2 cellular contexts compared by ENCODE assay signal in the genomic region with DNA sequence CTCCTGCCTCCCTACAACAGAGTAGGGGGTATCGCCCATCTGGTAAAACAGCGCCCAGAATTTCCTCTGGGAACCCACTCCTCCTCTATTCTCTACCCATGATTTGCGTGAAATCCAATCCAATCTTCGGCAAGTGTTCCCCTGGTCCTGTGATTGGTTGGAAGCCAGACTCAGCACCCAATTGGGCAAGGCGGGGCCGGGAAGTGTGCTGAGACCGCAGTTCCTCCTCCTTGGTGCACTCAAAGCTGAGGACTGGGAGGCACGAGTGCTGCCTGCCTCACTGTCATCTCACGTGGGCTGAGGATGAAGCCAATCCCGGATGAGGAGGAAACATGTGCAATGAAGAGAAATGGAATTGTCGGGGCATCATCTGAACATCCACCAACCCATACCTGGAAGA.
TF ChIP-seq lines count a peak whose summit lies in the region.

No MANE protein-coding gene starts in this region.

TF ChIP-seq in GM23338, 12 proteins besides CTCF, POLR2A, EP300 and RAD21 (continues in another document):
- TF ChIP-seq, protein P1, sequence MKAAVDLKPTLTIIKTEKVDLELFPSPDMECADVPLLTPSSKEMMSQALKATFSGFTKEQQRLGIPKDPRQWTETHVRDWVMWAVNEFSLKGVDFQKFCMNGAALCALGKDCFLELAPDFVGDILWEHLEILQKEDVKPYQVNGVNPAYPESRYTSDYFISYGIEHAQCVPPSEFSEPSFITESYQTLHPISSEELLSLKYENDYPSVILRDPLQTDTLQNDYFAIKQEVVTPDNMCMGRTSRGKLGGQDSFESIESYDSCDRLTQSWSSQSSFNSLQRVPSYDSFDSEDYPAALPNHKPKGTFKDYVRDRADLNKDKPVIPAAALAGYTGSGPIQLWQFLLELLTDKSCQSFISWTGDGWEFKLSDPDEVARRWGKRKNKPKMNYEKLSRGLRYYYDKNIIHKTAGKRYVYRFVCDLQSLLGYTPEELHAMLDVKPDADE (IDR thresholded peaks at IDR 0.05) = no peak
- TF ChIP-seq NANOG (IDR thresholded peaks at IDR 0.05; ENCODE audit: borderline replicate concordance) = no peak
- TF ChIP-seq EZH2phosphoT487 (IDR thresholded peaks at IDR 0.05; ENCODE audit: unreplicated experiment) = no peak
- no peak for TF ChIP-seq ZNF114 (CRISPR knock-in tag; IDR thresholded peaks at IDR 0.05)
- no peak for TF ChIP-seq EZH2 (IDR thresholded peaks at IDR 0.05; ENCODE audit: low read depth, unreplicated experiment)
- no peak for TF ChIP-seq POLR2AphosphoS5 (IDR thresholded peaks at IDR 0.05; ENCODE audit: low read depth)
- no peak for TF ChIP-seq CREB1 (CRISPR knock-in tag; IDR thresholded peaks at IDR 0.05; ENCODE audit: low read depth)
- TF ChIP-seq, protein P2, sequence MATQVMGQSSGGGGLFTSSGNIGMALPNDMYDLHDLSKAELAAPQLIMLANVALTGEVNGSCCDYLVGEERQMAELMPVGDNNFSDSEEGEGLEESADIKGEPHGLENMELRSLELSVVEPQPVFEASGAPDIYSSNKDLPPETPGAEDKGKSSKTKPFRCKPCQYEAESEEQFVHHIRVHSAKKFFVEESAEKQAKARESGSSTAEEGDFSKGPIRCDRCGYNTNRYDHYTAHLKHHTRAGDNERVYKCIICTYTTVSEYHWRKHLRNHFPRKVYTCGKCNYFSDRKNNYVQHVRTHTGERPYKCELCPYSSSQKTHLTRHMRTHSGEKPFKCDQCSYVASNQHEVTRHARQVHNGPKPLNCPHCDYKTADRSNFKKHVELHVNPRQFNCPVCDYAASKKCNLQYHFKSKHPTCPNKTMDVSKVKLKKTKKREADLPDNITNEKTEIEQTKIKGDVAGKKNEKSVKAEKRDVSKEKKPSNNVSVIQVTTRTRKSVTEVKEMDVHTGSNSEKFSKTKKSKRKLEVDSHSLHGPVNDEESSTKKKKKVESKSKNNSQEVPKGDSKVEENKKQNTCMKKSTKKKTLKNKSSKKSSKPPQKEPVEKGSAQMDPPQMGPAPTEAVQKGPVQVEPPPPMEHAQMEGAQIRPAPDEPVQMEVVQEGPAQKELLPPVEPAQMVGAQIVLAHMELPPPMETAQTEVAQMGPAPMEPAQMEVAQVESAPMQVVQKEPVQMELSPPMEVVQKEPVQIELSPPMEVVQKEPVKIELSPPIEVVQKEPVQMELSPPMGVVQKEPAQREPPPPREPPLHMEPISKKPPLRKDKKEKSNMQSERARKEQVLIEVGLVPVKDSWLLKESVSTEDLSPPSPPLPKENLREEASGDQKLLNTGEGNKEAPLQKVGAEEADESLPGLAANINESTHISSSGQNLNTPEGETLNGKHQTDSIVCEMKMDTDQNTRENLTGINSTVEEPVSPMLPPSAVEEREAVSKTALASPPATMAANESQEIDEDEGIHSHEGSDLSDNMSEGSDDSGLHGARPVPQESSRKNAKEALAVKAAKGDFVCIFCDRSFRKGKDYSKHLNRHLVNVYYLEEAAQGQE (IDR thresholded peaks at IDR 0.05; ENCODE audit: unreplicated experiment) = no peak
- TF ChIP-seq STAT1 (IDR thresholded peaks at IDR 0.05; ENCODE audit: unreplicated experiment) = no peak
- TF ChIP-seq ZNF462 (CRISPR knock-in tag; IDR thresholded peaks at IDR 0.05) = no peak

TF ChIP-seq in K562, 482 proteins besides CTCF, POLR2A, EP300 and RAD21:
- TF ChIP-seq BHLHE40 (IDR thresholded peaks at IDR 0.05; ENCODE audit: low read length) = 0 out of 2 replicates have a peak, but pooled peaks have one; percentile 5
- TF ChIP-seq NELFE (IDR thresholded peaks at IDR 0.05; ENCODE audit: insufficient read depth, insufficient read length) = no peak
- peak; percentile 44 for TF ChIP-seq NFYB (IDR thresholded peaks at IDR 0.05; ENCODE audit: extremely low read depth, insufficient read length)
